In the genomic region with DNA sequence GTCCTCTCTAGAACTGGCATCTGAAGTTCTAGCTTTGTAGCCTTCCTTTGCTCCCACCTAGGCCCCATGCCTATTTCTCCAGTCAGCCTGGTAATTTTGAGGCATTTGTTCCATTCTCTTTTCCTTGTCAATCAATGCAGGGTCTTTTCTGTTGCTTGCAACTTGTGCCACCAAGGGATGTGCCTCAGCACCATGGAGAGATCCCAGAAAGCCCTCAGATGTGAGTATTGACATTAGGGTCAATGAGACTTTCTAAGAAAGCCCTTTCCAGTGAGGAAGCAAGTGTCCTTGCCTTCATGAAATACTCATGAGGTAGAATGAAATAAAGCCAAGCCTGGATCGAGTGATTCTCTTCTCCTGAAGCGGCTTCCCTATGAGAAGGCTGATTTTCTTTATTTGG, we compare ENCODE assay signal across 20 cellular contexts.
DNase-seq lines count a peak whose midpoint lies in the region; ATAC-seq, FAIRE-seq and TF ChIP-seq lines count a peak whose summit lies in the region.
"Had no signal": no experiment of that assay in that cellular context is flagged by ENCODE, and none has a peak within 500 bp of the region (broad histone marks: within the 10 kb centered on the region; RNA-seq: fewer than 3 reads in every experiment).

No MANE protein-coding gene starts in this region.

- no peaks in the 10 kb centered on the region for H3K36me3 Mint-ChIP-seq in naive thymus-derived CD8-positive, alpha-beta T cell

- H3K4me1 Mint-ChIP-seq in naive thymus-derived CD8-positive, alpha-beta T cell: no peaks in the 10 kb centered on the region

- TF ChIP-seq EP300 in HepG2 (IDR thresholded peaks at IDR 0.05; ENCODE audit: low read depth in 2 of 2, low read length in 2 of 2) (no peak), HepG2 (CRISPR knock-in tag; IDR thresholded peaks at IDR 0.05; ENCODE audit: borderline replicate concordance) (no peak)

- no peaks in the 10 kb centered on the region for H3F3A ChIP-seq in smooth muscle cell (ENCODE audit: low read depth)

- 3% methylated on average over 2 of the region's 2 CpGs for WGBS in HepG2 (ENCODE audit: low lambda C conversion rate)
- WGBS in right lobe of liver (ENCODE audit: insufficient coverage, low coverage, low lambda C conversion rate, missing lambda C conversion rate): 62% methylated on average over 2 of the region's 2 CpGs
- WGBS in liver: 80% methylated on average over 2 of the region's 2 CpGs
- 79% methylated on average over 2 of the region's 2 CpGs for WGBS in smooth muscle cell (ENCODE audit: low lambda C conversion rate)

- H3K36me3 ChIP-seq in HepG2 (replicated peaks in 1 of 2; ENCODE audit: control insufficient read depth in 1 of 2, insufficient read depth in 2 of 2, low read length in 2 of 2): no peaks in the 10 kb centered on the region
- no peaks in the 10 kb centered on the region for H3K36me3 ChIP-seq in right lobe of liver
- H3K36me3 ChIP-seq in liver (ENCODE audit: control insufficient read depth in 4 of 4, insufficient read depth in 3 of 4, low read depth in 1 of 4, low read length in 3 of 4): no peaks in the 10 kb centered on the region
- H3K36me3 ChIP-seq in smooth muscle cell (ENCODE audit: low read depth): no peaks in the 10 kb centered on the region
- H3K36me3 ChIP-seq: HAP-1, MG63 had no signal

- H3K9me3 ChIP-seq in HepG2 (ENCODE audit: low read length) (no peaks in the 10 kb centered on the region; the same call in 1 of the 2 replicates), right lobe of liver (no peaks in the 10 kb centered on the region), liver (ENCODE audit: control insufficient read depth in 4 of 4, low read length in 3 of 4) (no peaks in the 10 kb centered on the region), smooth muscle cell (replicated peaks; ENCODE audit: low read depth) (no peaks in the 10 kb centered on the region)
- H3K9me3 ChIP-seq: HAP-1, MG63 had no signal

- no peak for FAIRE-seq in HepG2 (lab: Jason Lieb, UNC)
- FAIRE-seq: GM19239 had no signal

- H3K27ac ChIP-seq in HepG2 (ENCODE audit: extremely low read length, insufficient read depth, low read length): no peak overlapping the region
- no peak overlapping the region for H3K27ac ChIP-seq in right lobe of liver
- H3K27ac ChIP-seq in liver (ENCODE audit: low read depth in 1 of 2, low read length in 2 of 2): no peak overlapping the region
- no peak overlapping the region for H3K27ac ChIP-seq in smooth muscle cell (ENCODE audit: low read depth)
- H3K27ac ChIP-seq: 22Rv1 had no signal

- intact Hi-C loops in HepG2 (cut with micrococcal nuclease; ENCODE audit: unreplicated experiment): no loop called here
- intact Hi-C loops in right lobe of liver (cut with DNase I): no loop called here

- no peak for TF ChIP-seq RAD21 in HepG2 (CRISPR knock-in tag; IDR thresholded peaks at IDR 0.05)
- no peak for TF ChIP-seq RAD21 in liver (IDR thresholded peaks at IDR 0.05)

- TF ChIP-seq CTCF in HepG2 (CRISPR knock-in tag; IDR thresholded peaks at IDR 0.05): no peak
- no peak for TF ChIP-seq CTCF in right lobe of liver (IDR thresholded peaks at IDR 0.05)
- no peak for TF ChIP-seq CTCF in liver (IDR thresholded peaks at IDR 0.05; ENCODE audit: low read depth, low read length, missing input control)
- TF ChIP-seq CTCF in smooth muscle cell (IDR thresholded peaks at IDR 0.05; ENCODE audit: borderline replicate concordance, insufficient read depth, poor library complexity, severe bottlenecking): no peak

- BruUV-seq in HepG2 (replicated peaks; lab: Mats Ljungman, UMichigan): no TSS peak

- H3K4me1 ChIP-seq in HepG2 (ENCODE audit: insufficient read depth, low read length) (no peaks in the 10 kb centered on the region), right lobe of liver (no peaks in the 10 kb centered on the region), liver (ENCODE audit: control insufficient read depth in 4 of 4, insufficient read depth in 4 of 4, low read length in 3 of 4) (no peaks in the 10 kb centered on the region), smooth muscle cell (ENCODE audit: low read depth) (no peaks in the 10 kb centered on the region)
- H3K4me1 ChIP-seq: HAP-1 had no signal

- peaks cover 0 to 4% (median 0%) of the 10 kb centered on the region in 9 donors for H3K9me3 Mint-ChIP-seq in naive thymus-derived CD8-positive, alpha-beta T cell

- TF ChIP-seq POLR2A in HepG2 (IDR thresholded peaks at IDR 0.05; ENCODE audit: insufficient read depth in 1 of 2, low read depth in 2 of 2, low read length in 2 of 2) (no peak), right lobe of liver (IDR thresholded peaks at IDR 0.05) (no peak)

- H3K9ac ChIP-seq in HepG2 (ENCODE audit: insufficient read depth, low read depth, low read length): no peak overlapping the region
- H3K9ac ChIP-seq in liver (ENCODE audit: low read depth in 1 of 2, low read length in 2 of 2): no peak overlapping the region
- H3K9ac ChIP-seq in smooth muscle cell (ENCODE audit: low read depth): no peak overlapping the region

- H3K27me3 Mint-ChIP-seq in naive thymus-derived CD8-positive, alpha-beta T cell: peaks cover 0 to 4% (median 0%) of the 10 kb centered on the region in 5 donors

- H3K27ac Mint-ChIP-seq in naive thymus-derived CD8-positive, alpha-beta T cell: no peak overlapping the region

- POLR2A ChIA-PET in HepG2 (lab: Yijun Ruan, JAX): no interaction called here
- POLR2A ChIA-PET in naive thymus-derived CD8-positive, alpha-beta T cell (lab: Charles Lee): no interaction called here

- H3K4me3 Mint-ChIP-seq in naive thymus-derived CD8-positive, alpha-beta T cell: no peak overlapping the region

- ATAC-seq in HepG2 (no peak), right lobe of liver (no peak), HG03469 (IDR thresholded peaks at IDR 0.05; ENCODE audit: unreplicated experiment) (no peak)
- no peak for ATAC-seq in naive thymus-derived CD8-positive, alpha-beta T cell

- H4K20me1 ChIP-seq in HepG2 (ENCODE audit: insufficient read depth, low read length) (no peaks in the 10 kb centered on the region), smooth muscle cell (ENCODE audit: low read depth) (no peaks in the 10 kb centered on the region)

- no peak overlapping the region for H3K4me2 ChIP-seq in HepG2 (ENCODE audit: low read depth, low read length)
- H3K4me2 ChIP-seq in smooth muscle cell: no peak overlapping the region

- H3K4me3 ChIP-seq in HepG2 (replicated peaks in 1 of 3; ENCODE audit: insufficient read depth in 1 of 3, low read depth in 2 of 3, low read length in 3 of 3) (no peak overlapping the region), right lobe of liver (no peak overlapping the region), liver (ENCODE audit: low read depth in 1 of 3, low read length in 3 of 3) (no peak overlapping the region), smooth muscle cell (no peak overlapping the region)
- H3K4me3 ChIP-seq: HAP-1, MG63 had no signal

- H2AFZ ChIP-seq in HepG2 (ENCODE audit: low read length) (no peak overlapping the region), smooth muscle cell (ENCODE audit: low read depth) (no peak overlapping the region)

- CTCF ChIA-PET in HepG2 (lab: Yijun Ruan, JAX; ENCODE audit: low intra/inter-chr PET ratio, low total read pairs): no interaction called here

- H3K79me2 ChIP-seq in HepG2 (ENCODE audit: insufficient read depth, low read length) (no peaks in the 10 kb centered on the region), smooth muscle cell (ENCODE audit: low read depth) (no peaks in the 10 kb centered on the region)

- DNase-seq in HepG2 (ENCODE audit: low spot score): no peak
- DNase-seq in right lobe of liver: no peak
- peak; percentile 14 for DNase-seq in RKO (ENCODE audit: low spot score)
- DNase-seq in naive thymus-derived CD8-positive, alpha-beta T cell: no peak
- DNase-seq in HCEC 1CT: no peak
- no peak for DNase-seq in smooth muscle cell (lab: John Stamatoyannopoulos, UW; ENCODE audit: unreplicated experiment)
- DNase-seq: C1 segment of cervical spinal cord, DMS 273 treated with DMSO at 0.1 percent for 48 hours, MG63, NCI-H1105, NCI-H1694 treated with DMSO at 0.1 percent for 48 hours, NCI-H2107, NCI-H2227 treated with DMSO at 0.1 percent for 48 hours, NCI-H524, SIG-M5 had no signal

- H3K27me3 ChIP-seq in HepG2 (ENCODE audit: control insufficient read depth in 1 of 2, insufficient read depth in 2 of 2, low read length in 2 of 2) (peaks cover 0 to 4% of the 10 kb centered on the region in 2 experiments; a peak in 1 of 5 replicates), right lobe of liver (no peaks in the 10 kb centered on the region), liver (ENCODE audit: control insufficient read depth in 4 of 4, insufficient read depth in 4 of 4, low read length in 3 of 4) (peaks cover 0 to 2% (median 0%) of the 10 kb centered on the region in 4 donors), smooth muscle cell (ENCODE audit: low read depth) (no peaks in the 10 kb centered on the region)
- H3K27me3 ChIP-seq: MG63 had no signal

- in situ Hi-C loops in HepG2 (cut with HindIII; ENCODE audit: extremely low pct_ligation_motif_present, low pct_unique_long_range_greater_than_20kb): no loop called here

TF ChIP-seq in HepG2, 621 proteins besides CTCF, POLR2A, EP300 and RAD21 (continues in another document):
- TF ChIP-seq CHD2 (IDR thresholded peaks at IDR 0.05; ENCODE audit: low read depth, low read length): no peak

TF ChIP-seq in liver, 16 proteins besides CTCF, POLR2A, EP300 and RAD21 (continues in another document):
- TF ChIP-seq JUND (IDR thresholded peaks at IDR 0.05): no peak
- TF ChIP-seq HNF4A (conservative IDR thresholded peaks at IDR 0.05): no peak
- TF ChIP-seq ZBTB33 (IDR thresholded peaks at IDR 0.05): no peak
- TF ChIP-seq HNF4G (IDR thresholded peaks at IDR 0.05): no peak
